Comparison of ENCODE assay signal across 21 cellular contexts in genomic region chr3:14640157-14640562, GRCh38. TPM values are rescaled to one million over a fixed set of nuclear protein-coding genes. Genes with fewer than 3 reads are reported as not detected.
DNase-seq lines count a peak whose midpoint lies in the region; ATAC-seq, FAIRE-seq and TF ChIP-seq lines count a peak whose summit lies in the region.
"Had no signal": no experiment of that assay in that cellular context is flagged by ENCODE, and none has a peak within 500 bp of the region (broad histone marks: within the 10 kb centered on the region; RNA-seq: fewer than 3 reads in every experiment).

No MANE protein-coding gene starts in this region.

- H3K9me3 ChIP-seq in A549 (no peaks in the 10 kb centered on the region), HEK293 (ENCODE audit: control insufficient read depth, insufficient read depth, low read depth, low read length) (no peaks in the 10 kb centered on the region), keratinocyte (ENCODE audit: control insufficient read depth, low read depth, low read length) (no peaks in the 10 kb centered on the region)
- H3K9me3 ChIP-seq: psoas muscle, uterus had no signal

- peak overlapping the region in 3 of 5 experiments; percentile 52 to 82 (median 60) for H3K27ac Mint-ChIP-seq in brain
- H3K27ac Mint-ChIP-seq: CD14-positive monocyte; effector memory CD8-positive, alpha-beta T cell; natural killer cell treated with Interleukin-12 subunit alpha and Interleukin-12 subunit beta and Interleukin-15 and Interleukin-18, amount 100 ng/mL, for 72 hours; T-cell had no signal

- H2AFZ ChIP-seq in keratinocyte (ENCODE audit: control insufficient read depth, low read length) = no peak overlapping the region

- TF ChIP-seq POLR2A in A549 (IDR thresholded peaks at IDR 0.05; ENCODE audit: low read length) (no peak), GM12892 (IDR thresholded peaks at IDR 0.05; ENCODE audit: low read depth, low read length) (no peak)

- peak overlapping the region in 1 of 5 experiments; percentile 34 for H3K4me3 Mint-ChIP-seq in brain
- H3K4me3 Mint-ChIP-seq: effector memory CD8-positive, alpha-beta T cell; natural killer cell treated with Interleukin-12 subunit alpha and Interleukin-12 subunit beta and Interleukin-15 and Interleukin-18, amount 100 ng/mL, for 72 hours; T-cell had no signal

- no peaks in the 10 kb centered on the region for H3K9me1 ChIP-seq in keratinocyte (ENCODE audit: control insufficient read depth, extremely low read depth, insufficient read depth, low read length)

- TF ChIP-seq RAD21 in A549 (conservative IDR thresholded peaks at IDR 0.05 in 1 of 2, IDR thresholded peaks at IDR 0.05 in 1 of 2) = no peak

- H3K36me3 ChIP-seq in HEK293 (ENCODE audit: control insufficient read depth in 2 of 2, insufficient read depth in 1 of 2, low read length in 2 of 2) (no peaks in the 10 kb centered on the region), keratinocyte (ENCODE audit: control insufficient read depth in 2 of 2, extremely low read depth in 1 of 2, insufficient read depth in 2 of 2, low read length in 2 of 2) (no peaks in the 10 kb centered on the region)
- H3K36me3 ChIP-seq: uterus had no signal

- no peaks in the 10 kb centered on the region for H3K36me3 Mint-ChIP-seq in brain
- H3K36me3 Mint-ChIP-seq: CD14-positive monocyte; natural killer cell treated with Interleukin-12 subunit alpha and Interleukin-12 subunit beta and Interleukin-15 and Interleukin-18, amount 100 ng/mL, for 72 hours; T-cell had no signal

- TF ChIP-seq CTCF in A549 (IDR thresholded peaks at IDR 0.05) (no peak), HEK293 (tag by site-specific recombination; IDR thresholded peaks at IDR 0.05) (no peak), brain (conservative IDR thresholded peaks at IDR 0.05) (no peak), keratinocyte (optimal IDR thresholded peaks at IDR 0.05 in 1 of 3, IDR thresholded peaks at IDR 0.05 in 1 of 3, conservative IDR thresholded peaks at IDR 0.05 in 1 of 3; ENCODE audit: extremely low read depth in 1 of 3, insufficient read depth in 2 of 3, low read length in 3 of 3) (no peak)

- no peak overlapping the region for H3K4me3 ChIP-seq in A549
- no peak overlapping the region for H3K4me3 ChIP-seq in HEK293 (ENCODE audit: low read depth, low read length)
- no peak overlapping the region for H3K4me3 ChIP-seq in keratinocyte (ENCODE audit: control insufficient read depth in 2 of 3, extremely low read depth in 1 of 3, insufficient read depth in 2 of 3, low read depth in 1 of 3, low read length in 3 of 3)
- H3K4me3 ChIP-seq: psoas muscle, uterus had no signal

- POLR2A ChIA-PET in A549 (lab: Yijun Ruan, JAX) (no interaction called here), HEK293 (lab: Yijun Ruan, JAX) (no interaction called here)

- H3K9me3 Mint-ChIP-seq in brain = peaks cover 0 to 2% (median 0%) of the 10 kb centered on the region in 5 experiments
- H3K9me3 Mint-ChIP-seq: CD14-positive monocyte; effector memory CD8-positive, alpha-beta T cell; natural killer cell treated with Interleukin-12 subunit alpha and Interleukin-12 subunit beta and Interleukin-15 and Interleukin-18, amount 100 ng/mL, for 72 hours; T-cell had no signal

- H4K20me1 ChIP-seq in keratinocyte (ENCODE audit: control insufficient read depth, extremely low read depth, insufficient read depth, low read length) = no peaks in the 10 kb centered on the region

- H3K27me3 ChIP-seq in keratinocyte (ENCODE audit: control insufficient read depth, extremely low read depth, insufficient read depth, low read length) = peaks cover 4% of the 10 kb centered on the region

- no peaks in the 10 kb centered on the region for H3K79me2 ChIP-seq in keratinocyte (ENCODE audit: control insufficient read depth, insufficient read depth, low read length)

- CTCF ChIA-PET in A549 (lab: Yijun Ruan, JAX) = interaction anchor here (0.8 kb wide), 1 partner anchor 13 kb away, joined by 3 read pairs; no protein-coding TSS in a partner anchor
- CTCF ChIA-PET in HEK293 (lab: Yijun Ruan, JAX) = interaction anchor here (0.6 kb wide), 1 partner anchor 362 kb away, joined by 3 read pairs; no protein-coding TSS in a partner anchor

- DNase-seq in A549 (ENCODE audit: low read depth in 1 of 2, low spot score in 1 of 2) = peak; percentile 15 to 31
- DNase-seq in keratinocyte (ENCODE audit: low read depth, low spot score) = no peak
- no peak for DNase-seq in cortex of kidney (lab: John Stamatoyannopoulos, UW)
- no peak for DNase-seq in GM12892 (ENCODE audit: insufficient read length)
- DNase-seq in cerebellar nuclear complex (lab: John Stamatoyannopoulos, UW) = no peak
- DNase-seq: DMS53; effector memory CD8-positive, alpha-beta T cell; KBM-7; mesendoderm; NCI-H1930; NCI-H510A; psoas muscle; Right ventricle myocardium superior; stimulated activated CD4-positive, alpha-beta T cell treated with anti-CD3 and anti-CD28 coated beads, Interleukin-4, amount 100 ng/mL, for 24 hours; T-cell; uterus had no signal

- peaks cover 9% of the 10 kb centered on the region for H3K27me3 Mint-ChIP-seq in brain

- ATAC-seq in A549 = peak; percentile 52 to 65; a peak in 3 of 6 replicates
- no peak for ATAC-seq in GM19328 (IDR thresholded peaks at IDR 0.05; ENCODE audit: unreplicated experiment)
- ATAC-seq: effector memory CD8-positive, alpha-beta T cell; natural killer cell treated with Interleukin-12 subunit alpha and Interleukin-12 subunit beta and Interleukin-15 and Interleukin-18, amount 100 ng/mL, for 72 hours; T-cell had no signal

- peaks cover 8% of the 10 kb centered on the region for H3K4me1 Mint-ChIP-seq in brain
- H3K4me1 Mint-ChIP-seq: CD14-positive monocyte, T-cell had no signal

- H3K4me1 ChIP-seq in A549 (peaks cover 7% of the 10 kb centered on the region), HEK293 (ENCODE audit: control insufficient read depth, insufficient read depth, low read length) (no peaks in the 10 kb centered on the region), keratinocyte (ENCODE audit: control insufficient read depth, extremely low read depth, insufficient read depth, low read length) (peaks cover 10% of the 10 kb centered on the region)
- H3K4me1 ChIP-seq: psoas muscle, uterus had no signal

- TF ChIP-seq EP300 in A549 (IDR thresholded peaks at IDR 0.05) = no peak

- dilution Hi-C loops in keratinocyte (cut with MboI; ENCODE audit: extremely low pct_ligation_motif_present, low sequenced_read_pairs) = no loop called here

- no peak for FAIRE-seq in A549 (lab: Jason Lieb, UNC)
- FAIRE-seq in keratinocyte (lab: Jason Lieb, UNC) = peak; percentile 20
- FAIRE-seq in GM12892 (lab: Jason Lieb, UNC) = no peak

- H3K9ac ChIP-seq in keratinocyte (ENCODE audit: control insufficient read depth, extremely low read depth, insufficient read depth, low read length) = no peak overlapping the region

- WGBS in A549 (ENCODE audit: missing lambda C conversion rate) = 29% methylated on average over 10 of the region's 10 CpGs

- H3K27ac ChIP-seq in A549 = no peak overlapping the region
- no peak overlapping the region for H3K27ac ChIP-seq in HEK293 (ENCODE audit: extremely low read depth, low read depth, low read length)
- H3K27ac ChIP-seq in keratinocyte (ENCODE audit: control insufficient read depth, insufficient read depth, low read length) = no peak overlapping the region
- H3K27ac ChIP-seq: psoas muscle, uterus had no signal

- H3K4me2 ChIP-seq in A549 (peak overlapping the region; percentile 53), keratinocyte (ENCODE audit: control insufficient read depth, extremely low read depth, insufficient read depth, low read depth, low read length) (peak overlapping the region; percentile 52)

TF ChIP-seq in A549, 52 proteins besides CTCF, POLR2A, EP300 and RAD21 (continues in another document):
- no peak for TF ChIP-seq RCOR1 (IDR thresholded peaks at IDR 0.05; ENCODE audit: low read depth, low read length)

RNA-seq across cellular contexts. Expression of gene CCDC174, which starts 11.4 kb away (rescaled TPM):
- polyA plus RNA-seq in A549 (2011; rRNA removed) = 9.0 and 17.6 TPM in 2 replicates
- polyA plus RNA-seq in A549 (2012; cell fraction: cytosol; rRNA removed) = 3.4 and 5.5 TPM in 2 replicates
- 6.1 TPM in 2 replicates for polyA plus RNA-seq in A549 (2012; cell fraction: nucleus; rRNA removed)
- polyA plus RNA-seq in A549 (2017; fragmentation: RNase III; extraction: RNeasy Plus Mini Kit Qiagen cat#74134 plus additional on column Dnase treatment) = 10.8 to 12.6 TPM (median 11.7 TPM) in 3 replicates
- 6.7 and 7.3 TPM in 2 replicates for polyA minus RNA-seq in A549 (2011; rRNA and poly(A)+ RNA removed)
- 6.0 TPM for polyA plus RNA-seq in brain (ENCODE audit: insufficient read depth, low read depth, low replicate concordance)
- 3.6 to 8.8 TPM (median 6.2 TPM) in 3 replicates for polyA plus RNA-seq in keratinocyte
- 86.9 TPM for polyA plus RNA-seq in keratinocyte (2011; ENCODE audit: low read depth)
- polyA plus RNA-seq in keratinocyte (2011; cell fraction: cytosol; rRNA removed) = 4.0 and 4.4 TPM in 2 replicates
- polyA plus RNA-seq in keratinocyte (2011; cell fraction: nucleus; rRNA removed) = 8.9 and 12.3 TPM in 2 replicates
- polyA plus RNA-seq in keratinocyte (2012; ENCODE audit: low replicate concordance) = 6.2 and 14.1 TPM in 2 replicates
- 3.0 to 5.1 TPM (median 4.3 TPM) in 3 replicates for polyA minus RNA-seq in keratinocyte
- polyA minus RNA-seq in keratinocyte (2011; cell fraction: cytosol; rRNA and poly(A)+ RNA removed) = 2.5 TPM
- polyA minus RNA-seq in keratinocyte (2011; cell fraction: nucleus; rRNA and poly(A)+ RNA removed) = 4.2 and 7.0 TPM in 2 replicates
- 13.0 TPM for polyA plus RNA-seq in GM12892 (2012; ENCODE audit: missing spikeins)

RNA-seq across cellular contexts. Expression of gene C3orf20, which starts 34.8 kb away (rescaled TPM):
- polyA plus RNA-seq in A549 (2011; rRNA removed) (0.05 and 0.15 TPM in 2 replicates), A549 (2017; fragmentation: RNase III; extraction: RNeasy Plus Mini Kit Qiagen cat#74134 plus additional on column Dnase treatment) (0.03 to 0.08 TPM in 2 of 3 replicates, not detected in the other), brain (ENCODE audit: insufficient read depth, low read depth, low replicate concordance) (not detected), keratinocyte (0.02 to 0.06 TPM in 2 of 3 replicates, not detected in the other)
- polyA plus RNA-seq in A549 (2012; cell fraction: cytosol; rRNA removed) = not detected in 2 replicates
- 0.02 and 0.10 TPM in 2 replicates for polyA plus RNA-seq in A549 (2012; cell fraction: nucleus; rRNA removed)
- polyA minus RNA-seq in A549 (2011; rRNA and poly(A)+ RNA removed) = 0.19 and 0.21 TPM in 2 replicates
- not detected for polyA plus RNA-seq in keratinocyte (2011; ENCODE audit: low read depth)
- not detected in 2 replicates for polyA plus RNA-seq in keratinocyte (2011; cell fraction: cytosol; rRNA removed)
- 0.17 and 0.25 TPM in 2 replicates for polyA plus RNA-seq in keratinocyte (2011; cell fraction: nucleus; rRNA removed)
- polyA plus RNA-seq in keratinocyte (2012; ENCODE audit: low replicate concordance) = 0.08 TPM in 1 of 2 replicates, not detected in the other
- polyA minus RNA-seq in keratinocyte = 0.10 to 0.13 TPM in 2 of 3 replicates, not detected in the other
- not detected for polyA minus RNA-seq in keratinocyte (2011; cell fraction: cytosol; rRNA and poly(A)+ RNA removed)
- polyA minus RNA-seq in keratinocyte (2011; cell fraction: nucleus; rRNA and poly(A)+ RNA removed) = 0.21 and 0.54 TPM in 2 replicates
- 0.47 TPM for polyA plus RNA-seq in GM12892 (2012; ENCODE audit: missing spikeins)
- polyA plus RNA-seq: CD14-positive monocyte had no signal

Comparison
In these comparisons a context has a peak if more than half of its experiments do, and no peak if none do; other contexts are left out.
1. DNase-seq: peak in A549 (2 of 2); none in keratinocyte (single experiment), cortex of kidney (single experiment), GM12892 (single experiment) and cerebellar nuclear complex (0 of 2).